ENCODE assay signal across 17 cellular contexts in genomic region chr16:28208131-28208530, GRCh38. TPM values are rescaled to one million over a fixed set of nuclear protein-coding genes. Genes with fewer than 3 reads are reported as not detected.
A peak's percentile ranks its signal among the peaks of the same experiment; 100 is the strongest.
DNase-seq lines count a peak whose midpoint lies in the region; ATAC-seq, FAIRE-seq and TF ChIP-seq lines count a peak whose summit lies in the region.
"Had no signal": no experiment of that assay in that cellular context is flagged by ENCODE, and none has a peak within 500 bp of the region (broad histone marks: within the 10 kb centered on the region; RNA-seq: fewer than 3 reads in every experiment).

No MANE protein-coding gene starts in this region.

- no peaks in the 10 kb centered on the region for H3K9me3 Mint-ChIP-seq in activated CD4-positive, alpha-beta T cell treated with anti-CD3 and anti-CD28 coated beads, Interleukin-2, amount 10 ng/mL, durations not matched to agents 24 days and 14 days
- H3K9me3 Mint-ChIP-seq in activated T-helper 17 cell treated with anti-CD3 and anti-CD28 coated beads, Interleukin-2, amount 50 U/mL, for 72 hours = no peaks in the 10 kb centered on the region
- no peaks in the 10 kb centered on the region for H3K9me3 Mint-ChIP-seq in nephron

- H3K4me1 Mint-ChIP-seq in activated CD4-positive, alpha-beta T cell treated with anti-CD3 and anti-CD28 coated beads, Interleukin-2, amount 10 ng/mL, durations not matched to agents 24 days and 14 days = peaks cover 29% of the 10 kb centered on the region
- peaks cover 20% of the 10 kb centered on the region for H3K4me1 Mint-ChIP-seq in activated T-helper 17 cell treated with anti-CD3 and anti-CD28 coated beads, Interleukin-2, amount 50 U/mL, for 72 hours
- H3K4me1 Mint-ChIP-seq in nephron = peaks cover 25% of the 10 kb centered on the region

- no peak for DNase-seq in activated CD4-positive, alpha-beta T cell treated with anti-CD3 and anti-CD28 coated beads, Interleukin-2, amount 10 ng/mL, durations not matched to agents 24 days and 14 days
- DNase-seq in activated CD4-positive, alpha-beta T cell treated with anti-CD3 and anti-CD28 coated beads for 4 hours = no peak
- DNase-seq in GM12891 (ENCODE audit: insufficient read length, low spot score) (no peak), head of caudate nucleus (no peak)
- DNase-seq: activated CD8-positive, alpha-beta memory T cell treated with anti-CD3 and anti-CD28 coated beads, Interleukin-2, amount 50 U/mL, for 4 hours; amygdala; foreskin fibroblast; left lung; NCI-H1092; spleen; stomach; SW 1271 had no signal

- H3K27ac Mint-ChIP-seq in activated CD4-positive, alpha-beta T cell treated with anti-CD3 and anti-CD28 coated beads, Interleukin-2, amount 10 ng/mL, durations not matched to agents 24 days and 14 days = peak overlapping the region; percentile 85
- peak overlapping the region; percentile 0 for H3K27ac Mint-ChIP-seq in activated T-helper 17 cell treated with anti-CD3 and anti-CD28 coated beads, Interleukin-2, amount 50 U/mL, for 72 hours
- no peak overlapping the region for H3K27ac Mint-ChIP-seq in nephron

- no peak for ATAC-seq in activated T-helper 17 cell treated with anti-CD3 and anti-CD28 coated beads, Interleukin-2, amount 50 U/mL, for 72 hours (replicated peaks)
- ATAC-seq in HG03354 (IDR thresholded peaks at IDR 0.05; ENCODE audit: poor library complexity, severe bottlenecking, unreplicated experiment) = no peak
- no peak for ATAC-seq in GM21737 (IDR thresholded peaks at IDR 0.05; ENCODE audit: unreplicated experiment)
- ATAC-seq: left lung had no signal

- H3K36me3 Mint-ChIP-seq in activated CD4-positive, alpha-beta T cell treated with anti-CD3 and anti-CD28 coated beads, Interleukin-2, amount 10 ng/mL, durations not matched to agents 24 days and 14 days (ENCODE audit: low read depth) = peaks cover 45% of the 10 kb centered on the region
- no peaks in the 10 kb centered on the region for H3K36me3 Mint-ChIP-seq in activated T-helper 17 cell treated with anti-CD3 and anti-CD28 coated beads, Interleukin-2, amount 50 U/mL, for 72 hours (ENCODE audit: low read depth)
- H3K36me3 Mint-ChIP-seq in nephron (ENCODE audit: low read depth) = peaks cover 20% of the 10 kb centered on the region

- intact Hi-C loops in activated CD4-positive, alpha-beta T cell treated with anti-CD3 and anti-CD28 coated beads, Interleukin-2, amount 10 ng/mL, durations not matched to agents 24 days and 14 days (cut with micrococcal nuclease) = no loop called here
- intact Hi-C loops in head of caudate nucleus (cut with DNase I) = no loop called here

- no peaks in the 10 kb centered on the region for H3K27me3 Mint-ChIP-seq in activated CD4-positive, alpha-beta T cell treated with anti-CD3 and anti-CD28 coated beads, Interleukin-2, amount 10 ng/mL, durations not matched to agents 24 days and 14 days
- no peaks in the 10 kb centered on the region for H3K27me3 Mint-ChIP-seq in activated T-helper 17 cell treated with anti-CD3 and anti-CD28 coated beads, Interleukin-2, amount 50 U/mL, for 72 hours
- H3K27me3 Mint-ChIP-seq in nephron (ENCODE audit: low read depth) = no peaks in the 10 kb centered on the region

- no peak for TF ChIP-seq CTCF in nephron (IDR thresholded peaks at IDR 0.05; ENCODE audit: unreplicated experiment in 3 of 3)

- H3K4me3 Mint-ChIP-seq in activated CD4-positive, alpha-beta T cell treated with anti-CD3 and anti-CD28 coated beads, Interleukin-2, amount 10 ng/mL, durations not matched to agents 24 days and 14 days = peak overlapping the region; percentile 89
- H3K4me3 Mint-ChIP-seq in activated T-helper 17 cell treated with anti-CD3 and anti-CD28 coated beads, Interleukin-2, amount 50 U/mL, for 72 hours = peak overlapping the region; percentile 91
- H3K4me3 Mint-ChIP-seq in nephron = peak overlapping the region in 2 of 3 experiments; percentile 12 to 31

- no peak for FAIRE-seq in GM12891 (lab: Jason Lieb, UNC)
- FAIRE-seq: A204.1 had no signal

- TF ChIP-seq POLR2A in GM12891 (IDR thresholded peaks at IDR 0.05; ENCODE audit: low read depth, low read length) = no peak

TF ChIP-seq in GM12891, 5 proteins besides CTCF, POLR2A, EP300 and RAD21:
- TF ChIP-seq TAF1 (IDR thresholded peaks at IDR 0.05; ENCODE audit: low read depth, low read length) (no peak), POLR2AphosphoS5 (IDR thresholded peaks at IDR 0.05; ENCODE audit: low read depth, low read length) (0 out of 2 replicates have a peak, but pooled peaks have one; percentile 17)

RNA-seq across cellular contexts. Expression of gene XPO6, which starts 3.6 kb away (rescaled TPM):
- 230 and 245 TPM in 2 replicates for total RNA-seq in activated CD4-positive, alpha-beta T cell treated with anti-CD3 and anti-CD28 coated beads, Interleukin-2, amount 10 ng/mL, durations not matched to agents 24 days and 14 days
- 96.3 TPM for polyA plus RNA-seq in GM12891 (2012; ENCODE audit: low read depth, missing spikeins)
- 100 to 1,000 TPM; 238 to 263 TPM for total RNA-seq in activated T-helper 17 cell treated with anti-CD3 and anti-CD28 coated beads, Interleukin-2, amount 50 U/mL, for 72 hours

Comparison
In these comparisons a context has a peak if more than half of its experiments do, and no peak if none do; other contexts are left out.
1. H3K27ac Mint-ChIP-seq: peak in activated CD4-positive, alpha-beta T cell treated with anti-CD3 and anti-CD28 coated beads, Interleukin-2, amount 10 ng/mL, durations not matched to agents 24 days and 14 days (single experiment) and activated T-helper 17 cell treated with anti-CD3 and anti-CD28 coated beads, Interleukin-2, amount 50 U/mL, for 72 hours (single experiment); none in nephron (0 of 3).
2. H3K4me3 Mint-ChIP-seq: peak in every context shown above with its lines; median percentile 91 in activated T-helper 17 cell treated with anti-CD3 and anti-CD28 coated beads, Interleukin-2, amount 50 U/mL, for 72 hours; 89 in activated CD4-positive, alpha-beta T cell treated with anti-CD3 and anti-CD28 coated beads, Interleukin-2, amount 10 ng/mL, durations not matched to agents 24 days and 14 days; 22 in nephron.